Comparison of ENCODE assay signal across 17 cellular contexts in the genomic region with DNA sequence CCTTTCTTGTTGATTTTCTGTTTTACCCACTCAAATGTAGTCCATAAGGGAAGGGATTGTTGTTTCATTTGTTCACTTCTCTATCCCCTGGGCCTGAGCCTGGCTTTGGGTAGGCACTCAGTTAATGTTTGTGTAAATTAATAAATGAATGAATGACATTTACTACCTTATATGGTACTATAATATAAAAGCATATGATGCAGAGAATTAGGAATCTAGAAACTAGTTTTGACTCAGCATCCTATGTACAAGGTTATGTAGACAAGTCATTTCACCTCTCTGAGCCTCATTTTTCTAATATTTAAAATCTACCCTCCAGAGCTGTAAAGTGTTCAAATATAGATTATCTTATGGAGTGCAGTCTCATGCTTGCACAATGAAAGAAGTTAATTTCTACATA.
DNase-seq lines count a peak whose midpoint lies in the region; ATAC-seq and TF ChIP-seq lines count a peak whose summit lies in the region.
"Had no signal": no experiment of that assay in that cellular context is flagged by ENCODE, and none has a peak within 500 bp of the region (broad histone marks: within the 10 kb centered on the region; RNA-seq: fewer than 3 reads in every experiment).

No MANE protein-coding gene starts in this region.

- H3K36me3 Mint-ChIP-seq in activated naive CD4-positive, alpha-beta T cell treated with anti-CD3 and anti-CD28 coated beads, Interleukin-2, amount 50 U/mL, for 72 hours: peaks cover 16 to 24% of the 10 kb centered on the region in 2 donors
- H3K36me3 Mint-ChIP-seq in stimulated activated naive CD8-positive, alpha-beta T cell treated with anti-CD3 and anti-CD28 coated beads, Interleukin-15, Interleukin-2, amounts not matched to agents 100 ng/mL and 50 ng/mL, for 24 hours (ENCODE audit: low read depth): peaks cover 3% of the 10 kb centered on the region
- H3K36me3 Mint-ChIP-seq: brain had no signal

- no peaks in the 10 kb centered on the region for H3K27me3 ChIP-seq in suprapubic skin
- H3K27me3 ChIP-seq in psoas muscle (ENCODE audit: insufficient read depth in 3 of 3, low read length in 2 of 3): no peaks in the 10 kb centered on the region

- TF ChIP-seq EP300 in suprapubic skin (IDR thresholded peaks at IDR 0.05): no peak

- H3K9me3 Mint-ChIP-seq in activated naive CD4-positive, alpha-beta T cell treated with anti-CD3 and anti-CD28 coated beads, Interleukin-2, amount 50 U/mL, for 72 hours: peaks cover 11 to 15% of the 10 kb centered on the region in 2 donors
- H3K9me3 Mint-ChIP-seq in stimulated activated naive CD8-positive, alpha-beta T cell treated with anti-CD3 and anti-CD28 coated beads, Interleukin-15, Interleukin-2, amounts not matched to agents 100 ng/mL and 50 ng/mL, for 24 hours: no peaks in the 10 kb centered on the region
- H3K9me3 Mint-ChIP-seq: brain had no signal

- no peak overlapping the region for H3K27ac ChIP-seq in suprapubic skin
- H3K27ac ChIP-seq in psoas muscle: no peak overlapping the region

- no peak for TF ChIP-seq POLR2A in suprapubic skin (IDR thresholded peaks at IDR 0.05)

- peaks cover 50% of the 10 kb centered on the region for H3K4me1 Mint-ChIP-seq in stimulated activated naive CD8-positive, alpha-beta T cell treated with anti-CD3 and anti-CD28 coated beads, Interleukin-15, Interleukin-2, amounts not matched to agents 100 ng/mL and 50 ng/mL, for 24 hours (ENCODE audit: low read depth)

- no peak overlapping the region for H3K4me3 Mint-ChIP-seq in stimulated activated naive CD8-positive, alpha-beta T cell treated with anti-CD3 and anti-CD28 coated beads, Interleukin-15, Interleukin-2, amounts not matched to agents 100 ng/mL and 50 ng/mL, for 24 hours
- H3K4me3 Mint-ChIP-seq: activated CD4-positive, alpha-beta T cell treated with anti-CD3 and anti-CD28 coated beads, Interleukin-2, amount 10 ng/mL, durations not matched to agents 7 days and 5 days; brain had no signal

- H3K9me3 ChIP-seq in suprapubic skin: no peaks in the 10 kb centered on the region
- H3K9me3 ChIP-seq in psoas muscle: no peaks in the 10 kb centered on the region
- H3K9me3 ChIP-seq: mucosa of descending colon had no signal

- H3K36me3 ChIP-seq in suprapubic skin: no peaks in the 10 kb centered on the region
- no peaks in the 10 kb centered on the region for H3K36me3 ChIP-seq in psoas muscle (ENCODE audit: insufficient read depth in 1 of 2, low read depth in 1 of 2)

- H3K27ac Mint-ChIP-seq in activated naive CD4-positive, alpha-beta T cell treated with anti-CD3 and anti-CD28 coated beads, Interleukin-2, amount 50 U/mL, for 72 hours: peak overlapping the region; percentile 53 to 96
- peak overlapping the region; percentile 82 for H3K27ac Mint-ChIP-seq in stimulated activated naive CD8-positive, alpha-beta T cell treated with anti-CD3 and anti-CD28 coated beads, Interleukin-15, Interleukin-2, amounts not matched to agents 100 ng/mL and 50 ng/mL, for 24 hours
- H3K27ac Mint-ChIP-seq: activated CD4-positive, alpha-beta T cell treated with anti-CD3 and anti-CD28 coated beads, Interleukin-2, amount 10 ng/mL, durations not matched to agents 7 days and 5 days had no signal

- DNase-seq in activated naive CD4-positive, alpha-beta T cell treated with anti-CD3 and anti-CD28 coated beads, Interleukin-2, amount 50 U/mL, for 72 hours (ENCODE audit: low spot score in 2 of 2): no peak
- DNase-seq in activated naive CD4-positive, alpha-beta T cell treated with Interleukin-2 at 50 U/mL for 16 hours: no peak
- DNase-seq in suprapubic skin (ENCODE audit: low spot score in 2 of 2) (no peak), NOMO-1 treated with DMSO at 0.1 percent for 48 hours (lab: John Stamatoyannopoulos, UW; ENCODE audit: unreplicated experiment) (no peak), psoas muscle (no peak)
- DNase-seq: activated CD4-positive, alpha-beta T cell treated with anti-CD3 and anti-CD28 coated beads, Interleukin-2, amount 10 ng/mL, durations not matched to agents 7 days and 5 days; activated gamma-delta T cell treated with Interleukin-2 at 50 U/mL for 16 hours; hippocampal formation; mucosa of descending colon; NCI-H1417 treated with DMSO at 0.1 percent for 48 hours; NCI-H345; SIG-M5; stimulated activated CD4-positive, alpha-beta T cell treated with anti-CD3 and anti-CD28 coated beads, Interleukin-4, amount 100 ng/mL, for 4 hours had no signal

- intact Hi-C loops in psoas muscle (cut with DNase I): no loop called here

- H3K27me3 Mint-ChIP-seq in stimulated activated naive CD8-positive, alpha-beta T cell treated with anti-CD3 and anti-CD28 coated beads, Interleukin-15, Interleukin-2, amounts not matched to agents 100 ng/mL and 50 ng/mL, for 24 hours: no peaks in the 10 kb centered on the region
- H3K27me3 Mint-ChIP-seq: activated CD4-positive, alpha-beta T cell treated with anti-CD3 and anti-CD28 coated beads, Interleukin-2, amount 10 ng/mL, durations not matched to agents 7 days and 5 days; brain had no signal

- ATAC-seq in activated naive CD4-positive, alpha-beta T cell treated with anti-CD3 and anti-CD28 coated beads, Interleukin-2, amount 50 U/mL, for 72 hours: peak; percentile 86 to 89
- ATAC-seq in HG02610 (IDR thresholded peaks at IDR 0.05; ENCODE audit: unreplicated experiment): peak; percentile 80
- ATAC-seq in HG03457 (IDR thresholded peaks at IDR 0.05; ENCODE audit: unreplicated experiment): peak; percentile 78
- no peak for ATAC-seq in psoas muscle
- ATAC-seq: mucosa of descending colon had no signal

- H3K4me1 ChIP-seq in suprapubic skin (no peaks in the 10 kb centered on the region), psoas muscle (no peaks in the 10 kb centered on the region)

- no peak overlapping the region for H3K4me3 ChIP-seq in suprapubic skin
- no peak overlapping the region for H3K4me3 ChIP-seq in psoas muscle
- H3K4me3 ChIP-seq: mucosa of descending colon had no signal

- no peak for TF ChIP-seq CTCF in suprapubic skin (IDR thresholded peaks at IDR 0.05)
- no peak for TF ChIP-seq CTCF in psoas muscle (IDR thresholded peaks at IDR 0.05)

Comparison
In these comparisons a context has a peak if more than half of its experiments do, and no peak if none do; other contexts are left out.
1. ATAC-seq: peak in activated naive CD4-positive, alpha-beta T cell treated with anti-CD3 and anti-CD28 coated beads, Interleukin-2, amount 50 U/mL, for 72 hours (2 of 2), HG02610 (single experiment) and HG03457 (single experiment); none in psoas muscle (0 of 4).